In the genomic region with DNA sequence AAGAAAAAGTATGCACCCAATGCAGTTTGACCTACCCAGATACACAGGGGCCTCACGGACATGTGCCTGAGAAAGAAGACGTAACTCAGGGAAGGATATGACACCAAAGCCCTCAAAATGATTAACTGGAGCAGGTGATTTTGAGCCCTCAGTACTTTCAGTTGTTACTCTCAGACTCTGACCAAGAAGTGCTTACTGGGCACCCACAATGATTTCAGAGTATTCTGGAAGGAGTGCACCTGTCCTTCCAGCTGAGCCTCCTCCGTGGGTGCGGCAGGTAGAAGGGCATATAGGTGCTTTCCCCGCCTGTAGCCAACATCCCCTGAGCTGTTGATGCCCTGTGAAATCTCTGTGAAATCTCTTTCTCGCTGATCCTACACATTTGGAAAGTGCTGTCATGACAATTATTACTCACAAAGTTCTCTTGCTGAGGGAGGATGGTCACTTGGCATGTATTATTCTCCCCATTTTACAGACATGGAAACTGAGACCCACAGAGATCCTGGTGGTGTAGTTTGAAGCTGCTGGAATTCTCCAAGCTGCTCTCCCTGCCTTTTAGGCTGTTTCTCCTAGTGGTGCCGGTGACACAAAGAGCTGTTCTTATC, we compare ENCODE assay signal across 10 cellular contexts.
DNase-seq lines count a peak whose midpoint lies in the region; ATAC-seq, FAIRE-seq and TF ChIP-seq lines count a peak whose summit lies in the region.
"Had no signal": no experiment of that assay in that cellular context is flagged by ENCODE, and none has a peak within 500 bp of the region (broad histone marks: within the 10 kb centered on the region; RNA-seq: fewer than 3 reads in every experiment).

No MANE protein-coding gene starts in this region.

- no peak for TF ChIP-seq POLR2A in GM12892 (IDR thresholded peaks at IDR 0.05; ENCODE audit: low read depth, low read length)

- peaks cover 20% of the 10 kb centered on the region for H3K27me3 ChIP-seq in HAP-1 (ENCODE audit: low read depth)

- H3K36me3 ChIP-seq in HAP-1 (replicated peaks) = no peaks in the 10 kb centered on the region

- ATAC-seq in GM21515 (IDR thresholded peaks at IDR 0.05; ENCODE audit: unreplicated experiment) = peak; percentile 77
- ATAC-seq in HG03521 (IDR thresholded peaks at IDR 0.05; ENCODE audit: unreplicated experiment) = peak; percentile 61

- FAIRE-seq in GM12892 (lab: Jason Lieb, UNC) = no peak

- H3K4me3 ChIP-seq in HAP-1 = no peak overlapping the region

- no peaks in the 10 kb centered on the region for H3K4me1 ChIP-seq in HAP-1

- DNase-seq in GM12892 (ENCODE audit: insufficient read length) (peak; percentile 60), islet precursor cell (peak; percentile 25), HAP-1 (ENCODE audit: low spot score in 2 of 2) (no peak), activated gamma-delta T cell treated with Interleukin-2 at 50 U/mL for 16 hours (no peak), amygdala (lab: John Stamatoyannopoulos, UW) (no peak), DMS 273 treated with DMSO at 0.1 percent for 48 hours (lab: John Stamatoyannopoulos, UW) (no peak)
- DNase-seq: amniotic stem cell, NCI-H2107 had no signal

- in situ Hi-C loops in HAP-1 (cut with MboI; ENCODE audit: low sequenced_read_pairs) = no loop called here

- no peaks in the 10 kb centered on the region for H3K9me3 ChIP-seq in HAP-1

Comparison
In these comparisons a context has a peak if more than half of its experiments do, and no peak if none do; other contexts are left out.
1. DNase-seq: peak in GM12892 (single experiment) and islet precursor cell (single experiment); none in HAP-1 (0 of 2), activated gamma-delta T cell treated with Interleukin-2 at 50 U/mL for 16 hours (single experiment), amygdala (0 of 56) and DMS 273 treated with DMSO at 0.1 percent for 48 hours (single experiment).